Comparison of ENCODE assay signal across 10 cellular contexts in genomic region chr13:28401303-28402056, GRCh38.
DNase-seq lines count a peak whose midpoint lies in the region; ATAC-seq and TF ChIP-seq lines count a peak whose summit lies in the region.
"Had no signal": no experiment of that assay in that cellular context is flagged by ENCODE, and none has a peak within 500 bp of the region (broad histone marks: within the 10 kb centered on the region; RNA-seq: fewer than 3 reads in every experiment).

No MANE protein-coding gene starts in this region.

- peak overlapping the region; percentile 51 for H3K27ac ChIP-seq in SJSA1

- no peaks in the 10 kb centered on the region for H3K27me3 ChIP-seq in SJSA1 (replicated peaks)

- H3K9me3 ChIP-seq in SJSA1 (replicated peaks): no peaks in the 10 kb centered on the region
- H3K9me3 ChIP-seq: Caco-2 had no signal

- no peaks in the 10 kb centered on the region for H3K36me3 ChIP-seq in SJSA1

- DNase-seq in AG10803 (ENCODE audit: low read depth) (peak; percentile 84), SJSA1 (ENCODE audit: low read depth in 1 of 2, low spot score in 2 of 2) (peak in 1 of 2 experiments; percentile 17), hepatic stellate cell (ENCODE audit: low spot score) (peak; percentile 23), ecto neural progenitor cell (ENCODE audit: low spot score) (no peak), GF-D8 (lab: John Stamatoyannopoulos, UW) (no peak), globus pallidus (ENCODE audit: low spot score) (no peak)
- DNase-seq: activated T-cell treated with anti-CD3 and anti-CD28 coated beads for 4 hours, Caco-2 had no signal

- ATAC-seq in GM21381 (IDR thresholded peaks at IDR 0.05; ENCODE audit: unreplicated experiment) (peak; percentile 64), GM19351 (IDR thresholded peaks at IDR 0.05; ENCODE audit: unreplicated experiment) (no peak)

- H3K4me3 ChIP-seq in AG10803 (ENCODE audit: low read length) (no peak overlapping the region), SJSA1 (no peak overlapping the region)

- no peak; the same call in 1 of the 2 replicates for TF ChIP-seq CTCF in AG10803 (conservative IDR thresholded peaks at IDR 0.05; ENCODE audit: low read length)

- H3K4me1 ChIP-seq in SJSA1 (replicated peaks): peaks cover 9% of the 10 kb centered on the region
- H3K4me1 ChIP-seq: Caco-2 had no signal

Comparison
In these comparisons a context has a peak if more than half of its experiments do, and no peak if none do; other contexts are left out.
1. DNase-seq: peak in AG10803 (single experiment) and hepatic stellate cell (single experiment); none in ecto neural progenitor cell (single experiment), GF-D8 (single experiment) and globus pallidus (single experiment).